In the genomic region with DNA sequence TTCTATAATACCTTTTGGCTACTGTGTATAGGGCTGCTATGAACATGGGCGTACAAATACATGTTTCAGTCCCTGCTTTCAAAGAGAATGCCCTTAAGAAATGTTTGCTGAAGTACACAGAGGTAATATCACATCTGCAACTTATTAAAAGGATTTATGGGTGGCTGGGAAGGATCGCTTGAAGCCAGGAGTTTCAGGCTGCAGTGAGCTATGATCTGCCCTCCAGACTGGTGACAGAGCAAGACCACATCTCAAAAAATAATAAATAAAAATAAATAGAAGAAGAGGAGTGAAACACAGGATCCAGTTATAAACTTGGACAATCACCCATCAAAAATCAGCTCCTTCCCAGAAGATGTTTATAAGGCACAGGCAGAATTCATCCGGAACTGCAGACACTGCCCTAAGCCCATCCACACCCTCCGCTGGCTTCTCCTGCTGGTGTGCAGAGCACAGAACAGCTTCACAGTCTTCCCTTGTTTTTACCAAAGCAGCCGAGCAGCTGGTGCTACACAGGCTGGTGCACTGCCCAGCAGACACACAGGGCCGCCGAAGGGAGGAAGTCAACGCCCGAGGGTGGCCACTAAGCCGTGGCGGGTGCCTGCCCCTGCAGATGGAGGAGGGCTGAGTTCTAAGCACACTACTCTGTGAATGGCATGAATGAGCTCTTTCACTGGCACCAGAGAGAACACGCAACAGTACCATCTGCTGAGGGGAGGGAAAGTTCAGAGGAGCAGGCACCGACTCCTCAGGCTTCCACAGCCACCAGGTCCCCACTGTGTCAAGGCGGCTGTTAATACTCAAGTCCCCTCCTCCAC, we compare ENCODE assay signal across 8 cellular contexts. TPM values are rescaled to one million over a fixed set of nuclear protein-coding genes. Genes with fewer than 3 reads are reported as not detected.
DNase-seq lines count a peak whose midpoint lies in the region; ATAC-seq and TF ChIP-seq lines count a peak whose summit lies in the region.

No MANE protein-coding gene starts in this region.

- intact Hi-C loops in mucosa of descending colon (cut with DNase I, micrococcal nuclease), result no loop called here

- no peak overlapping the region for H3K4me3 ChIP-seq in mucosa of descending colon

- ATAC-seq in mucosa of descending colon (peak; percentile 70), HG03521 (IDR thresholded peaks at IDR 0.05; ENCODE audit: unreplicated experiment) (no peak), GM18858 (IDR thresholded peaks at IDR 0.05; ENCODE audit: unreplicated experiment) (no peak)

- peak; percentile 34 for DNase-seq in DMS153 (lab: John Stamatoyannopoulos, UW)
- DNase-seq in DMS153 treated with DMSO at 0.1 percent for 48 hours (lab: John Stamatoyannopoulos, UW; ENCODE audit: unreplicated experiment), result no peak
- DNase-seq in NCI-H82 (lab: John Stamatoyannopoulos, UW), result peak; percentile 84
- peak; percentile 80 for DNase-seq in cerebellum (ENCODE audit: low spot score)
- peak in 2 of 3 donors; percentile 43 to 72 for DNase-seq in mucosa of descending colon
- no peak for DNase-seq in SK-N-DZ (ENCODE audit: low spot score)

- H3K9me3 ChIP-seq in mucosa of descending colon, result no peaks in the 10 kb centered on the region

- no peaks in the 10 kb centered on the region for H3K36me3 ChIP-seq in mucosa of descending colon (ENCODE audit: low read depth)

- TF ChIP-seq CTCF in mucosa of descending colon (IDR thresholded peaks at IDR 0.05), result no peak

- H3K4me1 ChIP-seq in mucosa of descending colon (ENCODE audit: low read depth), result peaks cover 67% of the 10 kb centered on the region

RNA-seq across cellular contexts. Expression of a gene that starts 44.0 kb away (rescaled TPM):
- total RNA-seq in cerebellum (23.5 TPM), mucosa of descending colon (100 to 1,000 TPM in 1 of 3 donors, 10 to 100 TPM in 2; 78.3 to 104 (median 82.6) TPM)
- polyA plus RNA-seq in SK-N-DZ (2014; cell fraction: cytosol; rRNA removed), result 9.3 and 11.1 TPM in 2 replicates
- 9.9 and 20.7 TPM in 2 replicates for polyA plus RNA-seq in SK-N-DZ (2014; cell fraction: nucleus; rRNA removed)

RNA-seq across cellular contexts. Expression of a gene that starts 56.1 kb away (rescaled TPM):
- 0.18 TPM for total RNA-seq in cerebellum
- total RNA-seq in mucosa of descending colon, result under 1 TPM in 1 of 3 donors, not detected in 2; 0.58 TPM
- 0.09 TPM in 1 of 2 replicates, not detected in the other for polyA plus RNA-seq in SK-N-DZ (2014; cell fraction: cytosol; rRNA removed)
- polyA plus RNA-seq in SK-N-DZ (2014; cell fraction: nucleus; rRNA removed), result 0.14 and 0.46 TPM in 2 replicates

Comparison
In these comparisons a context has a peak if more than half of its experiments do, and no peak if none do; other contexts are left out.
1. DNase-seq: peak in DMS153 (single experiment), NCI-H82 (single experiment), cerebellum (single experiment) and mucosa of descending colon (2 of 3); none in DMS153 treated with DMSO at 0.1 percent for 48 hours (single experiment) and SK-N-DZ (single experiment).